16 cellular contexts compared by ENCODE assay signal in genomic region chr9:24844217-24844616, GRCh38.
DNase-seq lines count a peak whose midpoint lies in the region; ATAC-seq and TF ChIP-seq lines count a peak whose summit lies in the region.
"Had no signal": no experiment of that assay in that cellular context is flagged by ENCODE, and none has a peak within 500 bp of the region (broad histone marks: within the 10 kb centered on the region; RNA-seq: fewer than 3 reads in every experiment).

No MANE protein-coding gene starts in this region.

- peak overlapping the region; percentile 15 for H3K27ac ChIP-seq in OCI-LY1 (ENCODE audit: low read depth, low read length, poor library complexity, severe bottlenecking)
- H3K27ac ChIP-seq: 22Rv1; A549; BLaER1 treated with 17β-estradiol and CSF1 and Interleukin-3, amounts not matched to agents 10 nM and 100 nM; C4-2B had no signal

- ATAC-seq in GM19035 (IDR thresholded peaks at IDR 0.05; ENCODE audit: unreplicated experiment) (peak; percentile 73), HG03565 (IDR thresholded peaks at IDR 0.05; ENCODE audit: unreplicated experiment) (peak; percentile 54), SK-N-SH treated with all-trans-retinoic acid at 6 μM for 48 hours (no peak)
- ATAC-seq: A549; CD8-positive, alpha-beta T cell had no signal

- no peaks in the 10 kb centered on the region for H3K79me2 ChIP-seq in OCI-LY1 (ENCODE audit: insufficient read depth, low read length)

- TF ChIP-seq CTCF in OCI-LY1 (IDR thresholded peaks at IDR 0.05; ENCODE audit: low read length), result no peak

- H3K9me2 ChIP-seq in OCI-LY1 (ENCODE audit: low read depth, low read length), result no peaks in the 10 kb centered on the region

- H3K9me3 ChIP-seq in OCI-LY1 (ENCODE audit: low read length), result no peaks in the 10 kb centered on the region
- H3K9me3 ChIP-seq: A549; BLaER1 treated with 17β-estradiol and CSF1 and Interleukin-3, amounts not matched to agents 10 nM and 100 nM; Caco-2 had no signal

- no peak for DNase-seq in central memory CD4-positive, alpha-beta T cell
- DNase-seq: AML-193; Caco-2; Calu3; CD4-positive, alpha-beta T cell; CD8-positive, alpha-beta T cell; DMS79 treated with DMSO at 0.1 percent for 48 hours; GF-D8 had no signal

- H3K4me3 ChIP-seq in OCI-LY1 (ENCODE audit: low read depth, low read length, poor library complexity, severe bottlenecking), result no peak overlapping the region
- H3K4me3 ChIP-seq: A549; BLaER1 treated with 17β-estradiol and CSF1 and Interleukin-3, amounts not matched to agents 10 nM and 100 nM had no signal

- no peak overlapping the region for H3K9ac ChIP-seq in OCI-LY1 (ENCODE audit: low read length)
- H3K9ac ChIP-seq: BLaER1 treated with 17β-estradiol and CSF1 and Interleukin-3, amounts not matched to agents 10 nM and 100 nM had no signal

- H3K4me1 ChIP-seq in OCI-LY1 (ENCODE audit: insufficient read depth, low read length, severe bottlenecking), result peaks cover 55% of the 10 kb centered on the region
- H3K4me1 ChIP-seq: A549; BLaER1 treated with 17β-estradiol and CSF1 and Interleukin-3, amounts not matched to agents 10 nM and 100 nM; Caco-2 had no signal

- no peaks in the 10 kb centered on the region for H3F3A ChIP-seq in OCI-LY1 (ENCODE audit: insufficient read depth, low read length)

- no peaks in the 10 kb centered on the region for H3K36me3 ChIP-seq in OCI-LY1 (ENCODE audit: insufficient read depth, low read length)
- H3K36me3 ChIP-seq: BLaER1 treated with 17β-estradiol and CSF1 and Interleukin-3, amounts not matched to agents 10 nM and 100 nM had no signal

- no peaks in the 10 kb centered on the region for H4K20me1 ChIP-seq in OCI-LY1 (ENCODE audit: insufficient read depth, low read length)
- H4K20me1 ChIP-seq: BLaER1 treated with 17β-estradiol and CSF1 and Interleukin-3, amounts not matched to agents 10 nM and 100 nM had no signal

- H3K4me2 ChIP-seq in OCI-LY1 (ENCODE audit: low read length), result peak overlapping the region; percentile 14; the same call in 1 of the 2 replicates
- H3K4me2 ChIP-seq: A549; BLaER1 treated with 17β-estradiol and CSF1 and Interleukin-3, amounts not matched to agents 10 nM and 100 nM had no signal

- no peak overlapping the region for H2AFZ ChIP-seq in OCI-LY1 (ENCODE audit: low read length)

- no peaks in the 10 kb centered on the region for H3K27me3 ChIP-seq in OCI-LY1 (ENCODE audit: insufficient read depth, low read length)
- H3K27me3 ChIP-seq: BLaER1 treated with 17β-estradiol and CSF1 and Interleukin-3, amounts not matched to agents 10 nM and 100 nM had no signal

TF ChIP-seq in SK-N-SH treated with all-trans-retinoic acid at 6 μM for 48 hours, 23 proteins besides CTCF, POLR2A, EP300 and RAD21:
- TF ChIP-seq ZNF8 (CRISPR knock-in tag; IDR thresholded peaks at IDR 0.05) (no peak), ZNF565 (CRISPR knock-in tag; conservative IDR thresholded peaks at IDR 0.05; ENCODE audit: low read depth) (no peak), CSRNP3 (CRISPR knock-in tag; IDR thresholded peaks at IDR 0.05) (no peak), PATZ1 (CRISPR knock-in tag; IDR thresholded peaks at IDR 0.05; ENCODE audit: borderline replicate concordance) (no peak), ZNF70 (CRISPR knock-in tag; IDR thresholded peaks at IDR 0.05) (no peak), PPARA (CRISPR knock-in tag; IDR thresholded peaks at IDR 0.05; ENCODE audit: borderline replicate concordance) (no peak), ISL1 (CRISPR knock-in tag; IDR thresholded peaks at IDR 0.05) (no peak), ZC3H10 (CRISPR knock-in tag; IDR thresholded peaks at IDR 0.05) (no peak), POU6F1 (CRISPR knock-in tag; IDR thresholded peaks at IDR 0.05; ENCODE audit: borderline replicate concordance, low read depth) (no peak), GLIS3 (CRISPR knock-in tag; IDR thresholded peaks at IDR 0.05) (no peak), TSHZ2 (CRISPR knock-in tag; IDR thresholded peaks at IDR 0.05) (no peak), CSDC2 (CRISPR knock-in tag; IDR thresholded peaks at IDR 0.05) (no peak)
